ENCODE assay signal across 17 cellular contexts in the genomic region with DNA sequence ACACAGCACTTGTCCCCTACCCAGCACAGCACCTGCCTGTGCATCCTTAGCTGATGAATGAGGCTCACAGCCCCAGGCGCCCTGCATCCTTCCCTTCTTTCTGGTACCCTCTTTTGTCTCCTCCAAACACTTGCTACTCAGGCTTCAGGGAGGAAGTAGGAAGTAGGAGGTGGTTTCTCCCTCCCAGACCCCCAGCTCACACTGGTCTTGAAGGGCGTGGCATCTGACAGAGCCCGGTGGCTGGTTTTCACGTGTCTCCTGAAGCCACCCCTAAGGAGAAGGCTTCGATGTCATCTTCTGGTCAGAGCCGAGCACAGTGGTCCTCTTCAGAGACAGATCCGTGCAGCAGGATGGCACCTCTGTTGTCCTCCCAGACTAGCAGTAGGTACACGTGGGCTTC.
"Had no signal": no experiment of that assay in that cellular context is flagged by ENCODE, and none has a peak within 500 bp of the region (broad histone marks: within the 10 kb centered on the region; RNA-seq: fewer than 3 reads in every experiment).

No MANE protein-coding gene starts in this region.

- H3K27ac ChIP-seq: foreskin keratinocyte had no signal

- H3K27me3 ChIP-seq: foreskin keratinocyte had no signal

- H3K27ac Mint-ChIP-seq: T-helper 2 cell treated with Interferon-gamma antibody and Interleukin-4, amounts not matched to agents 5 μg/mL and 100 μg/mL, for 36 hours had no signal

- H3K4me1 ChIP-seq: foreskin keratinocyte had no signal

- DNase-seq: activated CD4-positive, alpha-beta T cell treated with anti-CD3 and anti-CD28 coated beads, Interleukin-2, amount 50 U/mL, for 1 hour; activated effector memory CD4-positive, alpha-beta T cell treated with anti-CD3 and anti-CD28 coated beads, Interleukin-2, amount 50 U/mL, for 16 hours; activated T-cell treated with anti-CD3 and anti-CD28 coated beads, Interleukin-2, amount 50 U/mL, for 1 hour; amniotic stem cell; caudate nucleus; cortex of kidney; effector CD8-positive, alpha-beta T cell; foreskin keratinocyte; glutamatergic neuron; hypothalamus; stimulated activated CD4-positive, alpha-beta T cell treated with anti-CD3 and anti-CD28 coated beads, Interleukin-15, amount 100 ng/mL, for 24 hours; stimulated activated CD4-positive, alpha-beta T cell treated with anti-CD3 and anti-CD28 coated beads, Interleukin-4, amount 100 ng/mL, for 24 hours; stimulated activated naive CD4-positive, alpha-beta T cell treated with Interleukin-2 at 50 U/mL for 16 hours; SW 1271 had no signal

- H3K36me3 Mint-ChIP-seq: natural killer cell treated with Interleukin-12 subunit alpha and Interleukin-12 subunit beta and Interleukin-15 and Interleukin-18, amount 100 ng/mL, for 72 hours had no signal

- H3K9me3 Mint-ChIP-seq: activated naive CD4-positive, alpha-beta T cell treated with anti-CD3 and anti-CD28 coated beads, Interleukin-2, amount 50 U/mL, for 24 hours; natural killer cell treated with Interleukin-12 subunit alpha and Interleukin-12 subunit beta and Interleukin-15 and Interleukin-18, amount 100 ng/mL, for 72 hours; T-helper 2 cell treated with Interferon-gamma antibody and Interleukin-4, amounts not matched to agents 5 μg/mL and 100 μg/mL, for 36 hours had no signal

- H3K4me3 Mint-ChIP-seq: activated naive CD4-positive, alpha-beta T cell treated with anti-CD3 and anti-CD28 coated beads, Interleukin-2, amount 50 U/mL, for 24 hours; natural killer cell treated with Interleukin-12 subunit alpha and Interleukin-12 subunit beta and Interleukin-15 and Interleukin-18, amount 100 ng/mL, for 72 hours; T-helper 2 cell treated with Interferon-gamma antibody and Interleukin-4, amounts not matched to agents 5 μg/mL and 100 μg/mL, for 36 hours had no signal

- H3K27me3 Mint-ChIP-seq: activated naive CD4-positive, alpha-beta T cell treated with anti-CD3 and anti-CD28 coated beads, Interleukin-2, amount 50 U/mL, for 24 hours; natural killer cell treated with Interleukin-12 subunit alpha and Interleukin-12 subunit beta and Interleukin-15 and Interleukin-18, amount 100 ng/mL, for 72 hours had no signal
